ENCODE assay signal across 9 cellular contexts in genomic region chr6:130843575-130844320, GRCh38. TPM values are rescaled to one million over a fixed set of nuclear protein-coding genes. Genes with fewer than 3 reads are reported as not detected.
DNase-seq lines count a peak whose midpoint lies in the region; ATAC-seq and TF ChIP-seq lines count a peak whose summit lies in the region.
"Had no signal": no experiment of that assay in that cellular context is flagged by ENCODE, and none has a peak within 500 bp of the region (broad histone marks: within the 10 kb centered on the region; RNA-seq: fewer than 3 reads in every experiment).

No MANE protein-coding gene starts in this region.

- H3K36me3 ChIP-seq in DOHH2 (ENCODE audit: control insufficient read depth, low read length) = 0 out of 2 replicates have a peak, but pooled peaks cover 3% of the 10 kb centered on the region
- H3K36me3 ChIP-seq in SJCRH30 = no peaks in the 10 kb centered on the region; the same call in 1 of the 2 replicates
- H3K36me3 ChIP-seq in fibroblast of lung (ENCODE audit: control insufficient read depth, insufficient read depth, low read length) = no peaks in the 10 kb centered on the region
- no peaks in the 10 kb centered on the region for H3K36me3 ChIP-seq in prostate gland
- H3K36me3 ChIP-seq: thoracic aorta had no signal

- H3K9me3 Mint-ChIP-seq in activated T-helper 2 cell treated with anti-CD3 and anti-CD28 coated beads, Interferon-gamma antibody, Interleukin-2, Interleukin-4, amounts not matched to agents 10 μg/mL and 5 μg/mL and 100 μg/mL, durations not matched to agents 14 hours and 24 hours and 36 hours = no peaks in the 10 kb centered on the region

- H3K4me1 Mint-ChIP-seq in activated T-helper 2 cell treated with anti-CD3 and anti-CD28 coated beads, Interferon-gamma antibody, Interleukin-2, Interleukin-4, amounts not matched to agents 10 μg/mL and 5 μg/mL and 100 μg/mL, durations not matched to agents 14 hours and 24 hours and 36 hours (ENCODE audit: low read depth) = peaks cover 2% of the 10 kb centered on the region

- no peak overlapping the region for H3K27ac Mint-ChIP-seq in activated T-helper 2 cell treated with anti-CD3 and anti-CD28 coated beads, Interferon-gamma antibody, Interleukin-2, Interleukin-4, amounts not matched to agents 10 μg/mL and 5 μg/mL and 100 μg/mL, durations not matched to agents 14 hours and 24 hours and 36 hours

- ATAC-seq in GM19372 (IDR thresholded peaks at IDR 0.05; ENCODE audit: low read depth, unreplicated experiment) (peak; percentile 80), HG03460 (IDR thresholded peaks at IDR 0.05; ENCODE audit: unreplicated experiment) (peak; percentile 57)

- H3K27ac ChIP-seq in DOHH2 (ENCODE audit: low read depth, low read length) (no peak overlapping the region), SJCRH30 (no peak overlapping the region), fibroblast of lung (ENCODE audit: insufficient read depth, low read length) (no peak overlapping the region), prostate gland (no peak overlapping the region)
- H3K27ac ChIP-seq: thoracic aorta had no signal

- H3K27me3 ChIP-seq in DOHH2 (ENCODE audit: control insufficient read depth, low read length) (no peaks in the 10 kb centered on the region), SJCRH30 (no peaks in the 10 kb centered on the region), fibroblast of lung (ENCODE audit: control insufficient read depth, insufficient read depth, low read length) (no peaks in the 10 kb centered on the region), prostate gland (replicated peaks; ENCODE audit: insufficient read depth) (no peaks in the 10 kb centered on the region)

- no peak for TF ChIP-seq POLR2A in prostate gland (IDR thresholded peaks at IDR 0.05)

- H3F3A ChIP-seq in DOHH2 (ENCODE audit: control insufficient read depth, insufficient read depth) = no peaks in the 10 kb centered on the region

- H2AFZ ChIP-seq in fibroblast of lung (ENCODE audit: low read length) = no peak overlapping the region

- intact Hi-C loops in prostate gland (cut with DNase I) = no loop called here
- intact Hi-C loops in activated T-helper 2 cell treated with anti-CD3 and anti-CD28 coated beads, Interferon-gamma antibody, Interleukin-2, Interleukin-4, amounts not matched to agents 10 μg/mL and 5 μg/mL and 100 μg/mL, durations not matched to agents 14 hours and 24 hours and 36 hours (cut with micrococcal nuclease) = loop anchor here (1.0 to 10.0 kb wide), 3 partner anchors 521 to 809 kb away; no protein-coding TSS in a partner anchor

- H3K27me3 Mint-ChIP-seq in activated T-helper 2 cell treated with anti-CD3 and anti-CD28 coated beads, Interferon-gamma antibody, Interleukin-2, Interleukin-4, amounts not matched to agents 10 μg/mL and 5 μg/mL and 100 μg/mL, durations not matched to agents 14 hours and 24 hours and 36 hours (ENCODE audit: low read depth) = no peaks in the 10 kb centered on the region

- WGBS in prostate gland = 90% methylated on average over 3 of the region's 3 CpGs

- H4K20me1 ChIP-seq in DOHH2 (ENCODE audit: control insufficient read depth, insufficient read depth, low read depth, low read length) (no peaks in the 10 kb centered on the region), fibroblast of lung (ENCODE audit: control insufficient read depth, extremely low read depth, insufficient read depth, low read length) (no peaks in the 10 kb centered on the region)

- H3K4me2 ChIP-seq in DOHH2 (ENCODE audit: low read length) (no peak overlapping the region), fibroblast of lung (ENCODE audit: extremely low read depth, insufficient read depth, low read length) (no peak overlapping the region)

- no peak overlapping the region for H3K4me3 ChIP-seq in DOHH2 (ENCODE audit: low read length)
- H3K4me3 ChIP-seq in SJCRH30 = no peak overlapping the region
- no peak overlapping the region for H3K4me3 ChIP-seq in fibroblast of lung (replicated peaks in 1 of 4; ENCODE audit: control extremely low read depth in 1 of 4, insufficient read depth in 1 of 4, low read depth in 3 of 4, low read length in 4 of 4)
- no peak overlapping the region for H3K4me3 ChIP-seq in prostate gland
- H3K4me3 ChIP-seq: thoracic aorta had no signal

- H3K9me2 ChIP-seq in DOHH2 (replicated peaks; ENCODE audit: control insufficient read depth, low read length) = no peaks in the 10 kb centered on the region

- DNase-seq in SJCRH30 (peak; percentile 3 to 71), fibroblast of lung (ENCODE audit: low read depth in 2 of 2) (peak; percentile 37 to 58), prostate gland (ENCODE audit: low spot score) (no peak), GF-D8 (lab: John Stamatoyannopoulos, UW) (no peak)
- no peak for DNase-seq in activated T-helper 2 cell treated with anti-CD3 and anti-CD28 coated beads, Interferon-gamma antibody, Interleukin-2, Interleukin-4, amounts not matched to agents 10 μg/mL and 5 μg/mL and 100 μg/mL, durations not matched to agents 14 hours and 24 hours and 36 hours (ENCODE audit: low spot score)

- no peak overlapping the region for H3K4me3 Mint-ChIP-seq in activated T-helper 2 cell treated with anti-CD3 and anti-CD28 coated beads, Interferon-gamma antibody, Interleukin-2, Interleukin-4, amounts not matched to agents 10 μg/mL and 5 μg/mL and 100 μg/mL, durations not matched to agents 14 hours and 24 hours and 36 hours (ENCODE audit: low read depth)

- no peaks in the 10 kb centered on the region; the same call in 1 of the 2 replicates for H3K4me1 ChIP-seq in DOHH2 (ENCODE audit: control insufficient read depth, low read length)
- no peaks in the 10 kb centered on the region for H3K4me1 ChIP-seq in SJCRH30
- peaks cover 2% of the 10 kb centered on the region for H3K4me1 ChIP-seq in fibroblast of lung (ENCODE audit: control insufficient read depth, extremely low read depth, insufficient read depth, low read length)
- no peaks in the 10 kb centered on the region for H3K4me1 ChIP-seq in prostate gland (replicated peaks)

- peak; percentile 47 for TF ChIP-seq CTCF in DOHH2 (IDR thresholded peaks at IDR 0.05; ENCODE audit: low read depth, low read length, poor library complexity, severe bottlenecking)
- peak; percentile 50 to 55 for TF ChIP-seq CTCF in fibroblast of lung (conservative IDR thresholded peaks at IDR 0.05 in 1 of 2, IDR thresholded peaks at IDR 0.05 in 1 of 2; ENCODE audit: low read depth in 1 of 2, low read length in 2 of 2)
- peak in 3 of 4 experiments; percentile 18 to 60 (median 44) for TF ChIP-seq CTCF in prostate gland (IDR thresholded peaks at IDR 0.05)

- H3K36me3 Mint-ChIP-seq in activated T-helper 2 cell treated with anti-CD3 and anti-CD28 coated beads, Interferon-gamma antibody, Interleukin-2, Interleukin-4, amounts not matched to agents 10 μg/mL and 5 μg/mL and 100 μg/mL, durations not matched to agents 14 hours and 24 hours and 36 hours (ENCODE audit: low read depth) = no peaks in the 10 kb centered on the region

- H3K9me3 ChIP-seq in DOHH2 (ENCODE audit: control insufficient read depth, insufficient read depth, low read length) (no peaks in the 10 kb centered on the region), SJCRH30 (replicated peaks) (no peaks in the 10 kb centered on the region), fibroblast of lung (ENCODE audit: control insufficient read depth, insufficient read depth, low read depth, low read length) (no peaks in the 10 kb centered on the region), prostate gland (no peaks in the 10 kb centered on the region)
- H3K9me3 ChIP-seq: thoracic aorta had no signal

- no peaks in the 10 kb centered on the region for H3K79me2 ChIP-seq in DOHH2 (ENCODE audit: control insufficient read depth, low read length)
- no peaks in the 10 kb centered on the region for H3K79me2 ChIP-seq in fibroblast of lung (ENCODE audit: control insufficient read depth, insufficient read depth, low read length)

- H3K9ac ChIP-seq in fibroblast of lung (ENCODE audit: insufficient read depth, low read length) = no peak overlapping the region

RNA-seq across cellular contexts. Expression of gene SMLR1, which starts 16.5 kb away (rescaled TPM):
- not detected in 2 replicates for total RNA-seq in SJCRH30 (2014; rRNA removed; shearing (Covaris generic))
- total RNA-seq in fibroblast of lung = not detected in 2 replicates
- polyA plus RNA-seq in fibroblast of lung = not detected in 2 replicates
- polyA plus RNA-seq in fibroblast of lung (2012) = not detected in 2 replicates
- polyA minus RNA-seq in fibroblast of lung (ENCODE audit: low replicate concordance) = not detected in 2 replicates
- under 1 TPM in 1 of 2 donors, not detected in 1; 0.28 TPM for total RNA-seq in prostate gland
- not detected in 2 replicates for total RNA-seq in activated T-helper 2 cell treated with anti-CD3 and anti-CD28 coated beads, Interferon-gamma antibody, Interleukin-2, Interleukin-4, amounts not matched to agents 10 μg/mL and 5 μg/mL and 100 μg/mL, durations not matched to agents 14 hours and 24 hours and 36 hours
- total RNA-seq: thoracic aorta had no signal

Comparison
In these comparisons a context has a peak if more than half of its experiments do, and no peak if none do; other contexts are left out.
1. DNase-seq: peak in SJCRH30 (2 of 2) and fibroblast of lung (2 of 2); none in prostate gland (single experiment), activated T-helper 2 cell treated with anti-CD3 and anti-CD28 coated beads, Interferon-gamma antibody, Interleukin-2, Interleukin-4, amounts not matched to agents 10 μg/mL and 5 μg/mL and 100 μg/mL, durations not matched to agents 14 hours and 24 hours and 36 hours (single experiment) and GF-D8 (single experiment).
2. Peak in every context shown above with its lines, with median percentiles within 50 percentile points of each other: CTCF ChIP-seq.